ENCODE assay signal across 14 cellular contexts in genomic region chr5:41871866-41872265, GRCh38. TPM values are rescaled to one million over a fixed set of nuclear protein-coding genes. Genes with fewer than 3 reads are reported as not detected.
A peak's percentile ranks its signal among the peaks of the same experiment; 100 is the strongest.
DNase-seq lines count a peak whose midpoint lies in the region; ATAC-seq and TF ChIP-seq lines count a peak whose summit lies in the region.
"Had no signal": no experiment of that assay in that cellular context is flagged by ENCODE, and none has a peak within 500 bp of the region (broad histone marks: within the 10 kb centered on the region; RNA-seq: fewer than 3 reads in every experiment).

No MANE protein-coding gene starts in this region.

- peaks cover 9% of the 10 kb centered on the region for H3K9me1 ChIP-seq in IMR-90 (ENCODE audit: insufficient read depth, low read length)

- peaks cover 1% of the 10 kb centered on the region; the same call in 1 of the 2 replicates for H3K27me3 ChIP-seq in IMR-90 (ENCODE audit: control insufficient read depth, insufficient read depth, low read length)
- H3K27me3 ChIP-seq in esophagus squamous epithelium: no peaks in the 10 kb centered on the region
- H3K27me3 ChIP-seq: BLaER1 treated with 17β-estradiol and CSF1 and Interleukin-3, amounts not matched to agents 10 nM and 100 nM had no signal

- H3K4ac ChIP-seq in IMR-90 (ENCODE audit: low read depth, low read length): no peak overlapping the region

- dilution Hi-C loops in IMR-90 (cut with HindIII; ENCODE audit: low sequenced_read_pairs, unreplicated experiment): no loop called here

- no peak overlapping the region for H3K56ac ChIP-seq in IMR-90 (ENCODE audit: extremely low read depth, insufficient read depth, low read length)

- 33% methylated on average over 2 of the region's 2 CpGs; no CpG with 5 or more reads in 1 of the 2 experiments for WGBS in IMR-90 (ENCODE audit: extremely low coverage in 2 of 2, insufficient read length in 1 of 2), 2 experiments
- WGBS in esophagus squamous epithelium, 2 donors: 7 to 30% methylated on average over 2 of the region's 2 CpGs

- H3K36me3 ChIP-seq in IMR-90 (ENCODE audit: control insufficient read depth, insufficient read depth, low read length) (no peaks in the 10 kb centered on the region), esophagus squamous epithelium (peaks cover 0 to 2% (median 0%) of the 10 kb centered on the region in 3 donors)
- H3K36me3 ChIP-seq: lower lobe of right lung had no signal

- H2AFZ ChIP-seq in IMR-90 (replicated peaks; ENCODE audit: low read length, poor library complexity): no peak overlapping the region

- no peak overlapping the region for H3K4me2 ChIP-seq in IMR-90 (ENCODE audit: low read depth, low read length)

- intact Hi-C loops in IMR-90 (cut with micrococcal nuclease): loop anchor here (5.0 kb wide), 1 partner anchor 170 kb away; no protein-coding TSS in a partner anchor
- intact Hi-C loops in esophagus squamous epithelium (cut with DNase I): no loop called here

- H4K91ac ChIP-seq in IMR-90 (ENCODE audit: insufficient read depth, low read depth, low read length): no peak overlapping the region

- ATAC-seq in IMR-90 (ENCODE audit: low read depth) (no peak), left lobe of liver (peak; percentile 61)
- ATAC-seq: activated naive CD4-positive, alpha-beta T cell treated with anti-CD3 and anti-CD28 coated beads, Interleukin-2, amount 50 U/mL, for 72 hours; lower lobe of right lung; sciatic nerve had no signal

- H2AK9ac ChIP-seq in IMR-90 (replicated peaks; ENCODE audit: low read depth, low read length, poor library complexity): no peak overlapping the region

- POLR2A ChIA-PET in AG04449 (lab: Yijun Ruan, JAX): no interaction called here
- POLR2A ChIA-PET in IMR-90 (lab: Charles Lee; ENCODE audit: unreplicated experiment): no interaction called here

- no peak for TF ChIP-seq CTCF in AG04449 (IDR thresholded peaks at IDR 0.05; ENCODE audit: insufficient read depth, low read length, missing control alignments)
- TF ChIP-seq CTCF in IMR-90 (conservative IDR thresholded peaks at IDR 0.05; ENCODE audit: low read depth, low read length): no peak
- no peak for TF ChIP-seq CTCF in cardiac fibroblast (IDR thresholded peaks at IDR 0.05; ENCODE audit: low read depth, low read length)
- no peak for TF ChIP-seq CTCF in esophagus squamous epithelium (IDR thresholded peaks at IDR 0.05)

- no peak overlapping the region for H2BK120ac ChIP-seq in IMR-90 (ENCODE audit: low read depth, low read length)

- no peak overlapping the region for H4K5ac ChIP-seq in IMR-90 (ENCODE audit: low read depth, low read length)

- no peak overlapping the region; the same call in 1 of the 2 replicates for H3K23ac ChIP-seq in IMR-90 (ENCODE audit: low read depth, low read length)

- in situ Hi-C loops in IMR-90 (cut with MboI; ENCODE audit: low sequenced_read_pairs): loop anchor here (25.0 kb wide), 2 partner anchors 715 to 890 kb away; partner anchors contain the start of gene CCDC152

- no peak overlapping the region for H3K4me3 ChIP-seq in AG04449 (ENCODE audit: low read depth, low read length)
- no peak overlapping the region for H3K4me3 ChIP-seq in IMR-90 (ENCODE audit: insufficient read depth, low read depth, low read length)
- H3K4me3 ChIP-seq in cardiac fibroblast (replicated peaks in 1 of 2; ENCODE audit: low read depth in 2 of 2, low read length in 2 of 2): no peak overlapping the region
- H3K4me3 ChIP-seq in esophagus squamous epithelium: no peak overlapping the region
- H3K4me3 ChIP-seq: BLaER1 treated with 17β-estradiol and CSF1 and Interleukin-3, amounts not matched to agents 10 nM and 100 nM; lower lobe of right lung had no signal

- DNase-seq in AG04449 (ENCODE audit: low read depth, low spot score) (peak; percentile 41), IMR-90 (peak; percentile 33), cardiac fibroblast (ENCODE audit: low read depth in 2 of 2) (peak; percentile 79 to 81), left lobe of liver (ENCODE audit: low spot score) (peak; percentile 62), esophagus squamous epithelium (lab: John Stamatoyannopoulos, UW) (no peak), occipital lobe (lab: John Stamatoyannopoulos, UW) (no peak)
- DNase-seq in effector CD8-positive, alpha-beta T cell (lab: John Stamatoyannopoulos, UW): no peak
- no peak for DNase-seq in activated effector memory CD4-positive, alpha-beta T cell treated with anti-CD3 and anti-CD28 coated beads, Interleukin-2, amount 50 U/mL, for 16 hours
- DNase-seq: activated CD4-positive, alpha-beta T cell treated with anti-CD3 and anti-CD28 coated beads for 48 hours; lower lobe of right lung; NCI-H1694 treated with DMSO at 0.1 percent for 48 hours had no signal

- H2BK15ac ChIP-seq in IMR-90 (ENCODE audit: low read depth, low read length): no peak overlapping the region

- TF ChIP-seq POLR2A in IMR-90 (IDR thresholded peaks at IDR 0.05; ENCODE audit: low read depth, low read length): no peak
- TF ChIP-seq POLR2A in esophagus squamous epithelium (IDR thresholded peaks at IDR 0.05): no peak

- peaks cover 10 to 19% of the 10 kb centered on the region in 2 experiments for H3K79me1 ChIP-seq in IMR-90 (ENCODE audit: low read depth in 1 of 2, low read length in 2 of 2)

- TF ChIP-seq RAD21 in IMR-90 (IDR thresholded peaks at IDR 0.05; ENCODE audit: low read length): no peak

- H3K9ac ChIP-seq in IMR-90 (ENCODE audit: low read depth, low read length): no peak overlapping the region
- H3K9ac ChIP-seq: BLaER1 treated with 17β-estradiol and CSF1 and Interleukin-3, amounts not matched to agents 10 nM and 100 nM had no signal

- H3K4me1 ChIP-seq in IMR-90 (ENCODE audit: control insufficient read depth, insufficient read depth, low read length) (peaks cover 2% of the 10 kb centered on the region; the same call in 1 of the 2 replicates), esophagus squamous epithelium (peaks cover 15 to 63% (median 17%) of the 10 kb centered on the region in 3 donors)

- H4K20me1 ChIP-seq in IMR-90 (ENCODE audit: insufficient read depth, low read length): no peaks in the 10 kb centered on the region

- no peak overlapping the region for H3K14ac ChIP-seq in IMR-90 (replicated peaks; ENCODE audit: low read depth, low read length)

- H4K8ac ChIP-seq in IMR-90 (ENCODE audit: low read depth in 2 of 2, low read length in 2 of 2): no peak overlapping the region

- H3K18ac ChIP-seq in IMR-90 (ENCODE audit: low read depth, low read length): no peak overlapping the region

- BruUV-seq in IMR-90 (replicated peaks; lab: Mats Ljungman, UMichigan): no TSS peak

- no peak overlapping the region for H2AK5ac ChIP-seq in IMR-90 (ENCODE audit: low read depth, low read length)

- no peak overlapping the region for H2BK20ac ChIP-seq in IMR-90 (ENCODE audit: low read depth, low read length)

- H3K9me3 ChIP-seq in IMR-90 (ENCODE audit: control insufficient read depth, insufficient read depth, low read length): no peaks in the 10 kb centered on the region
- H3K9me3 ChIP-seq in esophagus squamous epithelium: no peaks in the 10 kb centered on the region
- H3K9me3 ChIP-seq: BLaER1 treated with 17β-estradiol and CSF1 and Interleukin-3, amounts not matched to agents 10 nM and 100 nM; lower lobe of right lung had no signal

- H3K27ac ChIP-seq in IMR-90 (ENCODE audit: insufficient read depth, low read length) (no peak overlapping the region), esophagus squamous epithelium (no peak overlapping the region)
- H3K27ac ChIP-seq: BLaER1 treated with 17β-estradiol and CSF1 and Interleukin-3, amounts not matched to agents 10 nM and 100 nM; lower lobe of right lung had no signal

- H2BK5ac ChIP-seq in IMR-90 (ENCODE audit: low read depth, low read length, poor library complexity, severe bottlenecking): no peak overlapping the region

- CTCF ChIA-PET in AG04449 (lab: Yijun Ruan, JAX) (interaction anchor here (1.9 kb wide), 1 partner anchor 184 kb away, joined by 6 read pairs; no protein-coding TSS in a partner anchor), IMR-90 (lab: Yijun Ruan, JAX) (no interaction called here)

TF ChIP-seq in IMR-90, 13 proteins besides CTCF, POLR2A, EP300 and RAD21 (continues in another document):
- no peak for TF ChIP-seq RFX5 (IDR thresholded peaks at IDR 0.05; ENCODE audit: low read depth, low read length)
- TF ChIP-seq MXI1 (IDR thresholded peaks at IDR 0.05; ENCODE audit: borderline replicate concordance, low read depth, low read length): no peak
- TF ChIP-seq SMC3 (IDR thresholded peaks at IDR 0.05; ENCODE audit: low read depth, low read length): no peak
- no peak for TF ChIP-seq MAFK (IDR thresholded peaks at IDR 0.05; ENCODE audit: low read depth, low read length)
- no peak for TF ChIP-seq CEBPB (IDR thresholded peaks at IDR 0.05; ENCODE audit: low read depth, low read length)
- TF ChIP-seq RCOR1 (IDR thresholded peaks at IDR 0.05; ENCODE audit: insufficient replicate concordance, low read length): no peak
- TF ChIP-seq FOS (IDR thresholded peaks at IDR 0.05; ENCODE audit: low read depth, low read length): no peak
- TF ChIP-seq NFE2L2 (IDR thresholded peaks at IDR 0.05; ENCODE audit: low read depth, low read length): no peak
- TF ChIP-seq CHD1 (IDR thresholded peaks at IDR 0.05; ENCODE audit: low read depth, low read length): no peak
- TF ChIP-seq BHLHE40 (IDR thresholded peaks at IDR 0.05; ENCODE audit: low read depth, low read length): no peak

RNA-seq across cellular contexts. Expression of gene OXCT1, which starts 1.6 kb away (rescaled TPM):
- total RNA-seq in IMR-90 (2012; rRNA removed): 16.3 and 24.7 TPM in 2 replicates
- 10.5 and 14.2 TPM in 2 replicates for polyA plus RNA-seq in IMR-90 (2012; rRNA removed)
- 1.9 and 2.6 TPM in 2 replicates for polyA plus RNA-seq in IMR-90 (2012; cell fraction: cytosol; rRNA removed)
- 1.8 and 9.2 TPM in 2 replicates for polyA plus RNA-seq in IMR-90 (2012; cell fraction: nucleus; rRNA removed; ENCODE audit: low replicate concordance)
- total RNA-seq in left lobe of liver: 0.75 TPM
- total RNA-seq in esophagus squamous epithelium: 10 to 100 TPM; 20.3 to 27.3 (median 23.4) TPM
- total RNA-seq in occipital lobe: 63.0 TPM

RNA-seq across cellular contexts. Expression of gene RIMOC1, which starts 32.3 kb away (rescaled TPM):
- 4.1 and 10.3 TPM in 2 replicates for total RNA-seq in IMR-90 (2012; rRNA removed)
- polyA plus RNA-seq in IMR-90 (2012; rRNA removed): 7.1 and 9.0 TPM in 2 replicates
- polyA plus RNA-seq in IMR-90 (2012; cell fraction: cytosol; rRNA removed): 1.1 and 1.5 TPM in 2 replicates
- 0.46 and 4.1 TPM in 2 replicates for polyA plus RNA-seq in IMR-90 (2012; cell fraction: nucleus; rRNA removed; ENCODE audit: low replicate concordance)
- 10.6 TPM for total RNA-seq in left lobe of liver
- total RNA-seq in esophagus squamous epithelium: 10 to 100 TPM; 11.9 to 16.4 (median 14.2) TPM
- total RNA-seq in occipital lobe: 25.0 TPM

RNA-seq across cellular contexts. Expression of gene FBXO4, which starts 53.2 kb away (rescaled TPM):
- 4.1 and 8.3 TPM in 2 replicates for total RNA-seq in IMR-90 (2012; rRNA removed)
- 3.5 TPM in 2 replicates for polyA plus RNA-seq in IMR-90 (2012; rRNA removed)
- polyA plus RNA-seq in IMR-90 (2012; cell fraction: cytosol; rRNA removed): 0.92 and 1.1 TPM in 2 replicates
- 0.50 and 3.3 TPM in 2 replicates for polyA plus RNA-seq in IMR-90 (2012; cell fraction: nucleus; rRNA removed; ENCODE audit: low replicate concordance)
- total RNA-seq in left lobe of liver: 5.6 TPM
- total RNA-seq in esophagus squamous epithelium: 10 to 100 TPM in 1 of 4 donors, 1 to 10 TPM in 3; 2.4 to 10.9 (median 7.4) TPM
- total RNA-seq in occipital lobe: 18.6 TPM

Comparison
In these comparisons a context has a peak if more than half of its experiments do, and no peak if none do; other contexts are left out.
1. DNase-seq: peak in AG04449 (single experiment), IMR-90 (single experiment), cardiac fibroblast (2 of 2) and left lobe of liver (single experiment); none in effector CD8-positive, alpha-beta T cell (single experiment), activated effector memory CD4-positive, alpha-beta T cell treated with anti-CD3 and anti-CD28 coated beads, Interleukin-2, amount 50 U/mL, for 16 hours (single experiment), esophagus squamous epithelium (single experiment) and occipital lobe (single experiment).